Comparison of ENCODE assay signal across 31 cellular contexts in genomic region chr22:48394787-48395620, GRCh38.
"Had no signal": no experiment of that assay in that cellular context is flagged by ENCODE, and none has a peak within 500 bp of the region (broad histone marks: within the 10 kb centered on the region; RNA-seq: fewer than 3 reads in every experiment).

No MANE protein-coding gene starts in this region.

- H3K4me1 ChIP-seq: breast epithelium, foreskin keratinocyte, heart right ventricle, parathyroid adenoma, psoas muscle, stomach, thyroid gland, upper lobe of right lung had no signal

- H3K4me1 Mint-ChIP-seq: activated CD4-positive, alpha-beta T cell treated with anti-CD3 and anti-CD28 coated beads, Interleukin-2, amount 10 ng/mL, durations not matched to agents 24 days and 14 days; mesothelial cell of epicardium; naive B cell; nephron progenitor cell; stimulated activated naive B cell treated with anti-CD40 and anti-IgM and Interleukin-4, amounts not matched to agents 10 μg/mL and 1 μg/mL and 100 μg/mL, for 72 hours had no signal

- H3K27me3 ChIP-seq: foreskin keratinocyte, thyroid gland, upper lobe of right lung had no signal

- H3K36me3 Mint-ChIP-seq: activated CD4-positive, alpha-beta memory T cell treated with anti-CD3 and anti-CD28 coated beads for 36 hours; mesothelial cell of epicardium; naive B cell; stimulated activated naive B cell treated with anti-CD40 and anti-IgM and Interleukin-4, amounts not matched to agents 10 μg/mL and 1 μg/mL and 100 μg/mL, for 72 hours had no signal

- ATAC-seq: activated CD4-positive, CD25-positive, alpha-beta regulatory T cell treated with anti-CD3 and anti-CD28 coated beads, Interleukin-2, amount 50 U/mL, for 24 hours; esophagus mucosa; foreskin keratinocyte; heart right ventricle; left ventricle myocardium superior; psoas muscle; right cardiac atrium; stimulated activated naive B cell treated with anti-CD40 and anti-IgM and Interleukin-4, amounts not matched to agents 10 μg/mL and 1 μg/mL and 100 μg/mL, for 72 hours; upper lobe of right lung had no signal

- H3K4me3 Mint-ChIP-seq: activated CD4-positive, alpha-beta memory T cell treated with anti-CD3 and anti-CD28 coated beads for 36 hours; activated CD4-positive, alpha-beta T cell treated with anti-CD3 and anti-CD28 coated beads, Interleukin-2, amount 10 ng/mL, durations not matched to agents 24 days and 14 days; activated T-helper 1 cell treated with anti-CD3 and anti-CD28 coated beads, Interleukin-12 subunit alpha, Interleukin-12 subunit beta, Interleukin-2, Interleukin-4 antibody, amounts not matched to agents 30 ng/mL and 10 ng/mL and 1 ng/mL, durations not matched to agents 14 hours and 24 hours and 36 hours; dendritic cell treated with granulocyte-macrophage colony-stimulating factor and Interleukin-4, amounts not matched to agents 40 ng/mL and 50 ng/mL, for 4 days; endodermal cell; mesothelial cell of epicardium; naive B cell; nephron progenitor cell; stimulated activated naive B cell treated with anti-CD40 and anti-IgM and Interleukin-4, amounts not matched to agents 10 μg/mL and 1 μg/mL and 100 μg/mL, for 72 hours; T-helper 1 cell treated with Interleukin-12 subunit alpha and Interleukin-12 subunit beta and Interleukin-4 antibody, amounts not matched to agents 30 μg/mL and 1 μg/mL, for 36 hours had no signal

- DNase-seq: activated CD4-positive, alpha-beta memory T cell treated with anti-CD3 and anti-CD28 coated beads for 36 hours; activated CD4-positive, alpha-beta T cell treated with anti-CD3 and anti-CD28 coated beads, Interleukin-2, amount 10 ng/mL, durations not matched to agents 24 days and 14 days; activated CD8-positive, alpha-beta memory T cell treated with anti-CD3 and anti-CD28 coated beads, Interleukin-2, amount 50 U/mL, for 4 hours; activated gamma-delta T cell treated with Interleukin-2 at 50 U/mL for 16 hours; activated naive CD4-positive, alpha-beta T cell treated with anti-CD3 and anti-CD28 coated beads, Interleukin-2, amount 50 U/mL, for 16 hours; activated T-cell treated with anti-CD3 and anti-CD28 coated beads, Interleukin-2, amount 50 U/mL, for 1 hour; central memory CD4-positive, alpha-beta T cell; endodermal cell; foreskin keratinocyte; heart right ventricle; left ventricle myocardium superior; naive B cell; nephron progenitor cell; psoas muscle; right cardiac atrium; stimulated activated CD4-positive, alpha-beta T cell treated with anti-CD3 and anti-CD28 coated beads, Interleukin-15, amount 100 ng/mL, for 24 hours; stimulated activated CD4-positive, alpha-beta T cell treated with anti-CD3 and anti-CD28 coated beads, Interleukin-2, amount 100 ng/mL, for 24 hours; stimulated activated naive B cell treated with anti-CD40 and anti-IgM and Interleukin-4, amounts not matched to agents 10 μg/mL and 1 μg/mL and 100 μg/mL, for 72 hours; stomach; T-helper 9 cell; thyroid gland; upper lobe of right lung; WERI-Rb-1 had no signal

- H3K9ac ChIP-seq: parathyroid adenoma had no signal

- H3K36me3 ChIP-seq: breast epithelium, heart right ventricle, stomach, thyroid gland, upper lobe of right lung, WERI-Rb-1 had no signal

- H3K27me3 Mint-ChIP-seq: activated CD4-positive, alpha-beta memory T cell treated with anti-CD3 and anti-CD28 coated beads for 36 hours; activated CD4-positive, alpha-beta T cell treated with anti-CD3 and anti-CD28 coated beads, Interleukin-2, amount 10 ng/mL, durations not matched to agents 24 days and 14 days; dendritic cell treated with granulocyte-macrophage colony-stimulating factor and Interleukin-4, amounts not matched to agents 40 ng/mL and 50 ng/mL, for 4 days had no signal

- H3K79me2 ChIP-seq: parathyroid adenoma had no signal

- H3K9me3 Mint-ChIP-seq: activated CD4-positive, alpha-beta memory T cell treated with anti-CD3 and anti-CD28 coated beads for 36 hours; activated CD4-positive, alpha-beta T cell treated with anti-CD3 and anti-CD28 coated beads, Interleukin-2, amount 10 ng/mL, durations not matched to agents 24 days and 14 days; activated T-helper 1 cell treated with anti-CD3 and anti-CD28 coated beads, Interleukin-12 subunit alpha, Interleukin-12 subunit beta, Interleukin-2, Interleukin-4 antibody, amounts not matched to agents 30 ng/mL and 10 ng/mL and 1 ng/mL, durations not matched to agents 14 hours and 24 hours and 36 hours; dendritic cell treated with granulocyte-macrophage colony-stimulating factor and Interleukin-4, amounts not matched to agents 40 ng/mL and 50 ng/mL, for 4 days; mesothelial cell of epicardium; T-helper 1 cell treated with Interleukin-12 subunit alpha and Interleukin-12 subunit beta and Interleukin-4 antibody, amounts not matched to agents 30 μg/mL and 1 μg/mL, for 36 hours had no signal

- H3K27ac Mint-ChIP-seq: activated CD4-positive, alpha-beta memory T cell treated with anti-CD3 and anti-CD28 coated beads for 36 hours; activated CD4-positive, alpha-beta T cell treated with anti-CD3 and anti-CD28 coated beads, Interleukin-2, amount 10 ng/mL, durations not matched to agents 24 days and 14 days; activated T-helper 1 cell treated with anti-CD3 and anti-CD28 coated beads, Interleukin-12 subunit alpha, Interleukin-12 subunit beta, Interleukin-2, Interleukin-4 antibody, amounts not matched to agents 30 ng/mL and 10 ng/mL and 1 ng/mL, durations not matched to agents 14 hours and 24 hours and 36 hours; dendritic cell treated with granulocyte-macrophage colony-stimulating factor and Interleukin-4, amounts not matched to agents 40 ng/mL and 50 ng/mL, for 4 days; endodermal cell; mesothelial cell of epicardium; naive B cell; nephron progenitor cell; stimulated activated naive B cell treated with anti-CD40 and anti-IgM and Interleukin-4, amounts not matched to agents 10 μg/mL and 1 μg/mL and 100 μg/mL, for 72 hours; T-helper 1 cell treated with Interleukin-12 subunit alpha and Interleukin-12 subunit beta and Interleukin-4 antibody, amounts not matched to agents 30 μg/mL and 1 μg/mL, for 36 hours had no signal

- H3K4me3 ChIP-seq: breast epithelium, heart right ventricle, psoas muscle, stomach, thyroid gland, upper lobe of right lung had no signal

- H3K27ac ChIP-seq: breast epithelium, foreskin keratinocyte, heart right ventricle, parathyroid adenoma, psoas muscle, stomach, thyroid gland, upper lobe of right lung, WERI-Rb-1 had no signal
